8 cellular contexts compared by ENCODE assay signal in the genomic region with DNA sequence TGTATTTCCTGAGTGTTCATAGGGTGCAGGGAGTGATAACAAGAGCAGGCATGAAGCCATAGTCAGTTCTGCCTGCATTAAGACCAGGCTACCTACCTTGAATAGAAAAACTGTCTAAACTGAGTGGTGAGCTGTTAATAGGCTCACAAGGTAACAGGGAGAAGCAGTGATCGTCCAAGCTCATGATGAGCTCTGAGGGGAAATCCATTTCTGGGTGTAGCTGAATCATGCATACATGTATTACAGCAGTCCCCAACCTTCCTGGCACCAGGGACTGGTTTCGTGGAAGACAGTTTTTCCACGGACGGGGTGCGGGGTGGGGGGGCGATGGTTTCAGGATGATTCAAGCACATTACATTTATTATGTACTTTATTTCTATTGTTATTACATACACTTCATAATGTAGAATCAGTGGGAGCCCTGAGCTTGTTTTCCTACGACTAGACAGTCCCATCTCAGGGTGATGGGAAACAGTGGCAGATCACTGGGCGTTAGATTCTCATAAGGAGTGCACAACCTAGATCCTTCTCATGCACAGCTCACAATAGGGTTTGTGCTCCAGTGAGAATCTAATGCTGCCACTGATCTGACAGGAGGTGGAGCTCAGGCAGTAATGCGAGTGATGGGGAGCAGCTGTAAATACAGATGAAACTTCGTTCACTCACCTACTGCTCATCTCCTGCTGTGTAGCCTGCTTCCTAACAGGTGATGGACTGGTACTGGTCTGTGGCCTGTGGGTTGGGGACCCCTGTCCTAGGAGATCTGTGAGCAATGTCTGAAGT.
A peak's percentile ranks its signal among the peaks of the same experiment; 100 is the strongest.
DNase-seq lines count a peak whose midpoint lies in the region; ATAC-seq lines count a peak whose summit lies in the region.

No MANE protein-coding gene starts in this region.

- peaks cover 3% of the 10 kb centered on the region for H3K36me3 Mint-ChIP-seq in activated CD4-positive, alpha-beta memory T cell treated with anti-CD3 and anti-CD28 coated beads for 36 hours

- intact Hi-C loops in activated CD4-positive, alpha-beta memory T cell treated with anti-CD3 and anti-CD28 coated beads for 36 hours (cut with micrococcal nuclease), result loop anchor here (1.0 to 10.0 kb wide), 9 partner anchors 14 to 230 kb away; partner anchors contain the start of gene IL6ST

- peak; percentile 90 for DNase-seq in activated CD4-positive, alpha-beta memory T cell treated with anti-CD3 and anti-CD28 coated beads for 36 hours
- peak; percentile 72 for DNase-seq in stimulated activated CD4-positive, alpha-beta T cell treated with anti-CD3 and anti-CD28 coated beads, Interleukin-1b, Interleukin-23, amount 100 ng/mL, for 48 hours
- DNase-seq in islet precursor cell (no peak), NCI-H1048 (lab: John Stamatoyannopoulos, UW) (no peak)
- DNase-seq in effector CD8-positive, alpha-beta T cell (lab: John Stamatoyannopoulos, UW), result no peak

- peak overlapping the region; percentile 33 for H3K4me3 Mint-ChIP-seq in activated CD4-positive, alpha-beta memory T cell treated with anti-CD3 and anti-CD28 coated beads for 36 hours

- POLR2A ChIA-PET in activated CD4-positive, alpha-beta memory T cell treated with anti-CD3 and anti-CD28 coated beads for 36 hours (lab: Charles Lee), result interaction anchor here (0.6 to 1.6 kb wide), 10 partner anchors 14 to 222 kb away, joined by 3 to 7 read pairs (median 4); partner anchors contain the start of gene IL6ST

- peak overlapping the region; percentile 66 for H3K27ac Mint-ChIP-seq in activated CD4-positive, alpha-beta memory T cell treated with anti-CD3 and anti-CD28 coated beads for 36 hours

- H3K9me3 Mint-ChIP-seq in activated CD4-positive, alpha-beta memory T cell treated with anti-CD3 and anti-CD28 coated beads for 36 hours, result no peaks in the 10 kb centered on the region

- H3K4me1 Mint-ChIP-seq in activated CD4-positive, alpha-beta memory T cell treated with anti-CD3 and anti-CD28 coated beads for 36 hours (ENCODE audit: low read depth), result peaks cover 83% of the 10 kb centered on the region

- CTCF ChIA-PET in activated CD4-positive, alpha-beta memory T cell treated with anti-CD3 and anti-CD28 coated beads for 36 hours (lab: Charles Lee), result interaction anchor here (0.6 to 1.6 kb wide), 10 partner anchors 33 to 176 kb away, joined by 3 to 6 read pairs (median 4); partner anchors contain the start of gene IL6ST

- peak; percentile 40 for ATAC-seq in GM18520 (IDR thresholded peaks at IDR 0.05; ENCODE audit: unreplicated experiment)
- ATAC-seq in HG03045 (IDR thresholded peaks at IDR 0.05; ENCODE audit: unreplicated experiment), result peak; percentile 16
- no peak for ATAC-seq in GM21717 (IDR thresholded peaks at IDR 0.05; ENCODE audit: unreplicated experiment)

- no peaks in the 10 kb centered on the region for H3K27me3 Mint-ChIP-seq in activated CD4-positive, alpha-beta memory T cell treated with anti-CD3 and anti-CD28 coated beads for 36 hours

Comparison
In these comparisons a context has a peak if more than half of its experiments do, and no peak if none do; other contexts are left out.
1. DNase-seq: peak in activated CD4-positive, alpha-beta memory T cell treated with anti-CD3 and anti-CD28 coated beads for 36 hours (single experiment) and stimulated activated CD4-positive, alpha-beta T cell treated with anti-CD3 and anti-CD28 coated beads, Interleukin-1b, Interleukin-23, amount 100 ng/mL, for 48 hours (single experiment); none in islet precursor cell (single experiment), NCI-H1048 (single experiment) and effector CD8-positive, alpha-beta T cell (single experiment).